In the genomic region with DNA sequence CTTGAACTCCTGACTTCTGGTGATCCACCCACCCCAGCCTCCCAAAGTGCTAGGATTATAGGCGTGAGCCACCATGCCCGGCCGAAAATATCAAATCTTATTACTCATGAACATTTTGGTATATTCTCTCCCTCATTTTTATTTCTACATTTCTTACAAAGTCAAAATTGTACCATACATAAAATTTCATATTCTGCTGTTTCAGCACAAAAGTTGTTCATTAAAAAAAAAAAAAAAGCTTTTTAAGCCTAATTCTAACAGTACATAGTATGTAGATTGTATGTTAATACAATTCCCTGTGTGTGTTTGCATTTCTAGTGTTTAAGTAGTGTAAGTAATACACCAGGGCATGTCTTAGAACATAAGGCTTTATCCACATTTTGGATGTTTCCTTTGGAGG, we compare ENCODE assay signal across 28 cellular contexts.
"Had no signal": no experiment of that assay in that cellular context is flagged by ENCODE, and none has a peak within 500 bp of the region (broad histone marks: within the 10 kb centered on the region; RNA-seq: fewer than 3 reads in every experiment).

No MANE protein-coding gene starts in this region.

- H3K79me2 ChIP-seq: hepatocyte had no signal

- H3K9me3 ChIP-seq: colonic mucosa, esophagus muscularis mucosa, esophagus squamous epithelium, gastrocnemius medialis, gastroesophageal sphincter, heart left ventricle, heart right ventricle had no signal

- H3K4me2 ChIP-seq: hepatocyte had no signal

- H2AFZ ChIP-seq: hepatocyte had no signal

- H3K27me3 ChIP-seq: colonic mucosa, dorsolateral prefrontal cortex, esophagus muscularis mucosa, esophagus squamous epithelium, foreskin keratinocyte, gastrocnemius medialis, gastroesophageal sphincter, heart left ventricle, heart right ventricle, hepatocyte had no signal

- DNase-seq: colonic mucosa; cortex of kidney; dermis blood vessel endothelial cell; dorsolateral prefrontal cortex; effector CD4-positive, alpha-beta T cell; effector CD8-positive, alpha-beta T cell; effector memory CD4-positive, alpha-beta T cell; effector memory CD8-positive, alpha-beta T cell; endodermal cell; erythroblast; esophagus squamous epithelium; foreskin fibroblast; foreskin keratinocyte; foreskin melanocyte; gastrocnemius medialis; glutamatergic neuron; head of caudate nucleus; heart left ventricle; heart right ventricle had no signal

- FAIRE-seq: endometrium, endothelial cell of umbilical vein, frontal cortex had no signal

- H3K4me1 ChIP-seq: colonic mucosa, esophagus squamous epithelium, foreskin keratinocyte, gastrocnemius medialis, gastroesophageal sphincter had no signal

- H3K4me3 ChIP-seq: colonic mucosa, coronary artery, dorsolateral prefrontal cortex, esophagus muscularis mucosa, esophagus squamous epithelium, gastrocnemius medialis, gastroesophageal sphincter, heart left ventricle, heart right ventricle, hepatocyte had no signal

- ATAC-seq: effector memory CD8-positive, alpha-beta T cell; esophagus mucosa; foreskin keratinocyte; gastrocnemius medialis; gastroesophageal sphincter; heart left ventricle; heart right ventricle had no signal

- H3K27ac ChIP-seq: colonic mucosa, coronary artery, epithelial cell of prostate, esophagus muscularis mucosa, esophagus squamous epithelium, foreskin keratinocyte, gastrocnemius medialis, gastroesophageal sphincter, heart left ventricle, heart right ventricle, hepatocyte had no signal
